In the genomic region with DNA sequence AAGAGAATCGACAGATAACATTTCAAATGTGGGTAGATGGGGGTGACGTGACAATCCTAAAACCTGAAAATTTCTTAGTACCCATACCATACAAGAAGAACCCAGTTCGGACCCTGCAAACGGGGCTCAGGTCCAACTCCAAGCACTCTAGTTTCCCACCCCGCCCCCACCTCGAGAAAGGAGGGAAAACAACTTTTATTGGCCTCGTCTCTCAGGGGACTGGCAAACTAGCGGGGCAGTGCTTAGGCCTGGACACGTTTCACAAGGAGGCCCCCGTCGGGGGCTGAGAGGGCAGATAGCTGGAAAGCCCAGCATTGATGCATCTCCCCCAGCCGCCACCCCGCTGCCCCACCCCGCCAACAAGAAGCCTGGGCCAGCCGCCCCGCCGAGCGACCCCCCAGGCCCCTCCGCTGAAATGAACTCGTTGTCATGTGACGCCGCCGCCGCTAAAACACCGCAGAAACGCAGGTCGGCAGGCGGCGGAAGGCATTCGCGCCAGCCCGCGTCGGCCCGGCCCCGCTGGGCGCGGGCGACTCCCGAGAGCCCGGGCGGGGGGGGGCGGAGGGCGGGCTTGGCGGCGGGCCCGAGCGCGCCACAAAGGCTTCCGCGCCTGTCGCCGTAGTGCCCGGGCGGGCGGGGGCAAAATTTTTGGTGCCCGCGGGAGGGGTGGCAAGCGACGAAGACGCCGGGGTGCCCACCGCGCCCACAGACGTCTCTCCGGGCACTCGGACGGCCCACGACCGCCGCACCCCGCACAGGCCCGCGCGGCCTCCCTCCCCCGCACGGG, we compare ENCODE assay signal across 8 cellular contexts. TPM values are rescaled to one million over a fixed set of nuclear protein-coding genes. Genes with fewer than 3 reads are reported as not detected.
A peak's percentile ranks its signal among the peaks of the same experiment; 100 is the strongest.
DNase-seq lines count a peak whose midpoint lies in the region; ATAC-seq and TF ChIP-seq lines count a peak whose summit lies in the region.

No MANE protein-coding gene starts in this region.

- in situ Hi-C loops in Caki2 (cut with HindIII; ENCODE audit: low pct_unique_long_range_greater_than_20kb, low sequenced_read_pairs) (no loop called here), transverse colon (cut with MboI; ENCODE audit: low pct_ligation_motif_present in 1 of 4, low pct_unique_long_range_greater_than_20kb in 1 of 4, low sequenced_read_pairs in 3 of 4) (loop anchor here in 2 of 4 donors (10.0 kb wide), 2 partner anchors 263 to 357 kb away; no protein-coding TSS in a partner anchor)

- DNase-seq in Caki2 (ENCODE audit: low read depth) (peak; percentile 77), GOT3 (lab: John Stamatoyannopoulos, UW) (peak; percentile 69), NB4 (ENCODE audit: low read depth) (peak; percentile 91), SW480 (ENCODE audit: low spot score) (peak; percentile 73), cardiac septum (ENCODE audit: low spot score) (peak; percentile 89), pons (ENCODE audit: low spot score) (peak; percentile 82), transverse colon (peak; percentile 81)
- DNase-seq in activated naive CD8-positive, alpha-beta T cell treated with anti-CD3 and anti-CD28 coated beads, Interleukin-2, amount 50 U/mL, for 24 hours: peak; percentile 65

- H3K9me3 Mint-ChIP-seq in activated naive CD8-positive, alpha-beta T cell treated with anti-CD3 and anti-CD28 coated beads, Interleukin-2, amount 50 U/mL, for 24 hours: no peaks in the 10 kb centered on the region

- peaks cover 8 to 36% (median 29%) of the 10 kb centered on the region in 4 donors for H3K4me1 ChIP-seq in transverse colon

- peak overlapping the region; percentile 93 for H3K27ac Mint-ChIP-seq in activated naive CD8-positive, alpha-beta T cell treated with anti-CD3 and anti-CD28 coated beads, Interleukin-2, amount 50 U/mL, for 24 hours

- TF ChIP-seq POLR2A in NB4 (IDR thresholded peaks at IDR 0.05; ENCODE audit: extremely low read depth, insufficient read length) (no peak), transverse colon (IDR thresholded peaks at IDR 0.05) (peak; percentile 35)

- peak overlapping the region; percentile 88 to 99 (median 96) for H3K27ac ChIP-seq in transverse colon

- TF ChIP-seq CTCF in NB4 (IDR thresholded peaks at IDR 0.05; ENCODE audit: low read depth, low read length): no peak
- no peak for TF ChIP-seq CTCF in transverse colon (IDR thresholded peaks at IDR 0.05)

- 0 to 6% methylated on average over 2 to 39 of the region's 77 CpGs for WGBS in transverse colon (ENCODE audit: low coverage in 1 of 2), 2 donors

- H3K4me3 Mint-ChIP-seq in activated naive CD8-positive, alpha-beta T cell treated with anti-CD3 and anti-CD28 coated beads, Interleukin-2, amount 50 U/mL, for 24 hours: peak overlapping the region; percentile 87

- TF ChIP-seq EP300 in transverse colon (IDR thresholded peaks at IDR 0.05; ENCODE audit: low read depth): no peak

- intact Hi-C loops in cardiac septum (cut with DNase I) (loop anchor here (1.0 to 5.0 kb wide), 9 partner anchors 66 to 675 kb away; partner anchors contain the start of genes MSL2, NCK1, PCCB and SLC35G2), transverse colon (cut with DNase I; ENCODE audit: low total_unique reads) (loop anchor here (5.0 to 10.0 kb wide), 2 partner anchors 261 to 337 kb away; no protein-coding TSS in a partner anchor)

- H3K4me3 ChIP-seq in NB4 (ENCODE audit: low read depth, low read length) (peak overlapping the region; percentile 81), transverse colon (peak overlapping the region; percentile 85 to 93 (median 90))

- peak; percentile 1 for ATAC-seq in activated naive CD8-positive, alpha-beta T cell treated with anti-CD3 and anti-CD28 coated beads, Interleukin-2, amount 50 U/mL, for 24 hours

- H3K27me3 Mint-ChIP-seq in activated naive CD8-positive, alpha-beta T cell treated with anti-CD3 and anti-CD28 coated beads, Interleukin-2, amount 50 U/mL, for 24 hours: peaks cover 1% of the 10 kb centered on the region

- peaks cover 47% of the 10 kb centered on the region for H3K4me1 Mint-ChIP-seq in activated naive CD8-positive, alpha-beta T cell treated with anti-CD3 and anti-CD28 coated beads, Interleukin-2, amount 50 U/mL, for 24 hours

- no peaks in the 10 kb centered on the region for H3K27me3 ChIP-seq in transverse colon

- peaks cover 7% of the 10 kb centered on the region for H3K36me3 Mint-ChIP-seq in activated naive CD8-positive, alpha-beta T cell treated with anti-CD3 and anti-CD28 coated beads, Interleukin-2, amount 50 U/mL, for 24 hours (ENCODE audit: low read depth)

- no peaks in the 10 kb centered on the region for H3K9me3 ChIP-seq in transverse colon

- no peaks in the 10 kb centered on the region for H3K36me3 ChIP-seq in transverse colon

RNA-seq across cellular contexts. Expression of gene STAG1, which starts 0.7 kb away (rescaled TPM):
- total RNA-seq in Caki2 (2014; rRNA removed; shearing (Covaris generic); ENCODE audit: low replicate concordance): 10.8 and 19.2 TPM in 2 replicates
- total RNA-seq in cardiac septum: 24.0 TPM
- 10 to 100 TPM; 14.5 to 57.2 (median 42.2) TPM for total RNA-seq in transverse colon

Comparison
In these comparisons a context has a peak if more than half of its experiments do, and no peak if none do; other contexts are left out.
1. Peak in every context shown above with its lines: DNase-seq, ATAC-seq, H3K4me3 ChIP-seq and H3K27ac ChIP-seq.